ENCODE assay signal across 20 cellular contexts in the genomic region with DNA sequence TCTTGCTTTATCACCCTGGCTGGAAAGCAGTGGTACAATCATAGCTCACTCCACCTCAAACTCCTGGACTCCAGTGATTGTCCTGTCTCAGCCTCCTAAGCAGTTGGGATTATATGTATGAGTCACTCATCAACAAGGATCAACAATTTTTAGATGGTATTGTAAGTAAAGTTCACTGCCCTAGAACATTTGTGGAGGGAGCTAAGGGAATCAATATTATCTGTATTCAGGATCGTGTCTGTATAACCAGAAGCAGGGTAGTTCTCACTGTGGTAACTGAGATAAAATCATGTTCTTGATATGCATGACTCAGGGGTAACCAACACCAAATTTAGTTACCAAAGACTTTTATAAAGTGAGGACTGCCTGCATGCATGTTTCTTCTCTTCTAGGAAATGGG. TPM values are rescaled to one million over a fixed set of nuclear protein-coding genes. Genes with fewer than 3 reads are reported as not detected.
DNase-seq lines count a peak whose midpoint lies in the region; ATAC-seq, FAIRE-seq and TF ChIP-seq lines count a peak whose summit lies in the region.
"Had no signal": no experiment of that assay in that cellular context is flagged by ENCODE, and none has a peak within 500 bp of the region (broad histone marks: within the 10 kb centered on the region; RNA-seq: fewer than 3 reads in every experiment).

No MANE protein-coding gene starts in this region.

- H3F3A ChIP-seq in GM23248 (ENCODE audit: insufficient read depth): peaks cover 9% of the 10 kb centered on the region; the same call in 1 of the 2 replicates

- H3K9me2 ChIP-seq in GM23248 (ENCODE audit: insufficient read depth): no peaks in the 10 kb centered on the region

- intact Hi-C loops in GM12878 (cut with micrococcal nuclease; ENCODE audit: unreplicated experiment): no loop called here

- no peaks in the 10 kb centered on the region for H3K27me3 ChIP-seq in GM23248 (replicated peaks; ENCODE audit: insufficient read depth)
- H3K27me3 ChIP-seq in GM12878 (replicated peaks in 1 of 2; ENCODE audit: control insufficient read depth in 2 of 2, insufficient read depth in 2 of 2, low read length in 1 of 2): no peaks in the 10 kb centered on the region
- H3K27me3 ChIP-seq in foreskin keratinocyte: no peaks in the 10 kb centered on the region
- H3K27me3 ChIP-seq: gastrocnemius medialis, ovary, sigmoid colon, transverse colon had no signal

- H4K20me1 ChIP-seq in GM23248 (ENCODE audit: insufficient read depth) (no peaks in the 10 kb centered on the region; the same call in 1 of the 2 replicates), GM12878 (ENCODE audit: control insufficient read depth, insufficient read depth) (no peaks in the 10 kb centered on the region)

- CTCF ChIA-PET in GM12878 (lab: Yijun Ruan, JAX): interaction anchor here (1.6 kb wide), 1 partner anchor 9 kb away, joined by 4 read pairs; no protein-coding TSS in a partner anchor
- CTCF ChIA-PET in RWPE1 (lab: Yijun Ruan, JAX): no interaction called here

- H3K27me3 Mint-ChIP-seq in T-helper 2 cell treated with Interferon-gamma antibody and Interleukin-4, amounts not matched to agents 5 μg/mL and 100 μg/mL, for 36 hours (ENCODE audit: low read depth): no peaks in the 10 kb centered on the region

- no peak overlapping the region for H2AFZ ChIP-seq in GM23248
- no peak overlapping the region for H2AFZ ChIP-seq in GM12878 (ENCODE audit: control insufficient read depth, low read depth, low read length)
- H2AFZ ChIP-seq: GM23338 had no signal

- 86 to 100% methylated on average over 1 of the region's 1 CpG for WGBS in GM23248 (ENCODE audit: low coverage in 1 of 2, low lambda C conversion rate in 2 of 2, missing lambda C conversion rate in 2 of 2), 2 experiments
- WGBS in GM12878 (ENCODE audit: insufficient coverage, insufficient replicate concordance, low lambda C conversion rate, missing lambda C conversion rate): 93% methylated on average over 1 of the region's 1 CpG

- SMC1A ChIA-PET in GM12878 (lab: Charles Lee; ENCODE audit: uncharacterized antibody, unreplicated experiment): no interaction called here

- H3K4me3 ChIP-seq in GM23248 (no peak overlapping the region), GM12878 (no peak overlapping the region)
- H3K4me3 ChIP-seq: gastrocnemius medialis, GM23338, ovary, sigmoid colon, transverse colon had no signal

- H3K36me3 ChIP-seq in GM23248 (ENCODE audit: low read depth): peaks cover 48% of the 10 kb centered on the region
- peaks cover 0 to 14% of the 10 kb centered on the region in 2 experiments; a peak in 2 of 4 replicates for H3K36me3 ChIP-seq in GM12878 (ENCODE audit: control insufficient read depth in 2 of 2, insufficient read depth in 2 of 2, low read length in 1 of 2)
- H3K36me3 ChIP-seq: ovary had no signal

- in situ Hi-C loops in GM23248 (cut with MboI): no loop called here
- in situ Hi-C loops in GM12878 (cut with MboI): no loop called here

- peaks cover 19% of the 10 kb centered on the region for H3K4me1 Mint-ChIP-seq in T-helper 2 cell treated with Interferon-gamma antibody and Interleukin-4, amounts not matched to agents 5 μg/mL and 100 μg/mL, for 36 hours (ENCODE audit: low read depth)
- H3K4me1 Mint-ChIP-seq: GM23338 had no signal

- DNase-seq in GM23248 (peak; percentile 7), M059J (ENCODE audit: low read depth) (peak; percentile 55), GM12878 (ENCODE audit: low read depth, low spot score) (no peak), foreskin keratinocyte (no peak), RWPE1 (ENCODE audit: low spot score) (no peak), NCI-H1694 treated with DMSO at 0.1 percent for 48 hours (lab: John Stamatoyannopoulos, UW) (no peak)
- DNase-seq in T-helper 2 cell treated with Interferon-gamma antibody and Interleukin-4, amounts not matched to agents 5 μg/mL and 100 μg/mL, for 36 hours (ENCODE audit: low spot score): no peak
- DNase-seq: activated CD4-positive, CD25-positive, alpha-beta regulatory T cell; amygdala; gastrocnemius medialis; Karpas-422; kidney glomerular epithelial cell; mesendoderm; natural killer cell; NCI-H1417 treated with DMSO at 0.1 percent for 48 hours; ovary; sigmoid colon; stimulated activated naive CD4-positive, alpha-beta T cell; transverse colon had no signal

- H3K4me3 Mint-ChIP-seq in T-helper 2 cell treated with Interferon-gamma antibody and Interleukin-4, amounts not matched to agents 5 μg/mL and 100 μg/mL, for 36 hours: no peak overlapping the region
- H3K4me3 Mint-ChIP-seq: GM23338, natural killer cell had no signal

- TF ChIP-seq POLR2A in GM12878 (IDR thresholded peaks at IDR 0.05; ENCODE audit: low read depth, low read length): no peak

- no peak for TF ChIP-seq RAD21 in GM12878 (IDR thresholded peaks at IDR 0.05; ENCODE audit: insufficient read depth, low read depth, low read length)

- ATAC-seq in GM12878 (no peak), foreskin keratinocyte (peak; percentile 21)
- ATAC-seq: gastrocnemius medialis, GM23338 had no signal

- TF ChIP-seq CTCF in GM12878 (IDR thresholded peaks at IDR 0.05 in 2 of 3, conservative IDR thresholded peaks at IDR 0.05 in 1 of 3; ENCODE audit: control insufficient read depth in 2 of 3, extremely low read depth in 1 of 3, insufficient read depth in 1 of 3, low read depth in 3 of 3, low read length in 3 of 3): no peak
- no peak for TF ChIP-seq CTCF in foreskin keratinocyte (conservative IDR thresholded peaks at IDR 0.05)
- no peak for TF ChIP-seq CTCF in RWPE1 (conservative IDR thresholded peaks at IDR 0.05; ENCODE audit: low read depth)

- no peak for TF ChIP-seq EP300 in GM12878 (IDR thresholded peaks at IDR 0.05; ENCODE audit: borderline replicate concordance in 1 of 2, control insufficient read depth in 1 of 2, low read depth in 2 of 2, low read length in 2 of 2)

- H3K4me1 ChIP-seq in GM23248 (ENCODE audit: insufficient read depth) (peaks cover 8% of the 10 kb centered on the region; the same call in 1 of the 2 replicates), GM12878 (ENCODE audit: control insufficient read depth, insufficient read depth, low read length) (no peaks in the 10 kb centered on the region), foreskin keratinocyte (no peaks in the 10 kb centered on the region)

- RAD21 ChIA-PET in GM12878 (lab: Charles Lee; ENCODE audit: unreplicated experiment): interaction anchor here (0.6 kb wide), 1 partner anchor 185 kb away, joined by 3 read pairs; no protein-coding TSS in a partner anchor

- H3K9me3 ChIP-seq in GM23248 (ENCODE audit: low read depth): no peaks in the 10 kb centered on the region
- H3K9me3 ChIP-seq in GM12878 (replicated peaks; ENCODE audit: control insufficient read depth, insufficient read depth, low read length): no peaks in the 10 kb centered on the region
- H3K9me3 ChIP-seq: gastrocnemius medialis, ovary, sigmoid colon, transverse colon had no signal

- peak; percentile 57 for FAIRE-seq in GM12878 (lab: Jason Lieb, UNC)

- H3K36me3 Mint-ChIP-seq in T-helper 2 cell treated with Interferon-gamma antibody and Interleukin-4, amounts not matched to agents 5 μg/mL and 100 μg/mL, for 36 hours (ENCODE audit: low read depth): peaks cover 66% of the 10 kb centered on the region
- H3K36me3 Mint-ChIP-seq: natural killer cell had no signal

- H3K27ac ChIP-seq in GM23248: no peak overlapping the region
- no peak overlapping the region for H3K27ac ChIP-seq in GM12878 (ENCODE audit: control insufficient read depth, insufficient read depth)
- H3K27ac ChIP-seq in foreskin keratinocyte: no peak overlapping the region
- H3K27ac ChIP-seq in RWPE1: no peak overlapping the region
- H3K27ac ChIP-seq: gastrocnemius medialis, ovary, sigmoid colon, transverse colon had no signal

- no peak overlapping the region for H3K9ac ChIP-seq in GM23248
- H3K9ac ChIP-seq in GM12878 (ENCODE audit: control insufficient read depth, insufficient read depth, low read length): no peak overlapping the region

- POLR2A ChIA-PET in GM12878 (lab: Charles Lee): no interaction called here
- POLR2A ChIA-PET in RWPE1 (lab: Yijun Ruan, JAX; ENCODE audit: low non-redundant PET): no interaction called here

- H3K27ac Mint-ChIP-seq in T-helper 2 cell treated with Interferon-gamma antibody and Interleukin-4, amounts not matched to agents 5 μg/mL and 100 μg/mL, for 36 hours: no peak overlapping the region
- H3K27ac Mint-ChIP-seq: GM23338 had no signal

- TSS peak; percentile 53 for BruUV-seq in GM12878 (replicated peaks; lab: Mats Ljungman, UMichigan)

- H3K79me2 ChIP-seq in GM23248 (ENCODE audit: insufficient read depth): peaks cover 61% of the 10 kb centered on the region
- H3K79me2 ChIP-seq in GM12878 (ENCODE audit: control insufficient read depth, insufficient read depth, low read length): no peaks in the 10 kb centered on the region

- H3K4me2 ChIP-seq in GM23248 (ENCODE audit: unreplicated experiment) (no peak overlapping the region), GM12878 (ENCODE audit: control insufficient read depth, insufficient read depth) (no peak overlapping the region)
- H3K4me2 ChIP-seq: GM23338 had no signal

- H3K9me3 Mint-ChIP-seq in T-helper 2 cell treated with Interferon-gamma antibody and Interleukin-4, amounts not matched to agents 5 μg/mL and 100 μg/mL, for 36 hours: peaks cover 9% of the 10 kb centered on the region
- H3K9me3 Mint-ChIP-seq: GM23338, natural killer cell had no signal

RNA-seq across cellular contexts. Expression of gene ZMYM5, which starts 27.0 kb away (rescaled TPM):
- total RNA-seq in GM23248 (2014; rRNA removed; shearing (Covaris generic)): 7.3 and 12.4 TPM in 2 replicates
- 16.4 and 16.9 TPM in 2 replicates for polyA plus RNA-seq in GM23248 (2016; fragmentation: Nextera tagmentation; extraction: Ambion mirVana)
- total RNA-seq in M059J (2014; rRNA removed; shearing (Covaris generic)): 10.2 and 13.4 TPM in 2 replicates
- total RNA-seq in GM12878 (2013; cell fraction: nucleolus; rRNA removed): 52.4 and 59.0 TPM in 2 replicates
- 8.2 and 10.5 TPM in 2 replicates for total RNA-seq in GM12878 (2014; rRNA removed)
- total RNA-seq in GM12878 (2014; rRNA removed; fragmentation: Illumina TruSeq; extraction: Trizol): 13.3 and 14.1 TPM in 2 replicates
- total RNA-seq in GM12878 (2021): 8.0 and 8.1 TPM in 2 replicates
- 7.0 TPM for polyA plus RNA-seq in GM12878 (2011; ENCODE audit: low read depth)
- polyA plus RNA-seq in GM12878 (2011; rRNA removed): 12.4 and 23.1 TPM in 2 replicates
- 2.9 and 4.6 TPM in 2 replicates for polyA plus RNA-seq in GM12878 (2011; cell fraction: cytosol; rRNA removed)
- 6.6 and 6.8 TPM in 2 replicates for polyA plus RNA-seq in GM12878 (2011; cell fraction: nucleus; rRNA removed)
- 9.1 and 11.2 TPM in 2 replicates for polyA plus RNA-seq in GM12878 (2012)
- polyA plus RNA-seq in GM12878 (2014; fragmentation: Illumina TruSeq; extraction: Trizol): 11.8 and 13.9 TPM in 2 replicates
- polyA plus RNA-seq in GM12878 (2014; fragmentation: Nextera tagmentation; extraction: Ambion mirVana): 1 to 10 TPM; 7.7 to 9.4 TPM
- 5.3 and 7.1 TPM in 2 replicates for polyA plus RNA-seq in GM12878 (2014; rRNA removed)
- polyA plus RNA-seq in GM12878 (2016; fragmentation: Nextera tagmentation; extraction: Ambion mirVana): 10 to 100 TPM; 13.2 to 13.7 TPM
- 6.6 and 11.8 TPM in 2 replicates for polyA minus RNA-seq in GM12878 (2011; rRNA and poly(A)+ RNA removed)
- polyA minus RNA-seq in GM12878 (2011; cell fraction: cytosol; rRNA and poly(A)+ RNA removed): 2.3 and 4.3 TPM in 2 replicates
- 5.4 and 6.0 TPM in 2 replicates for polyA minus RNA-seq in GM12878 (2011; cell fraction: nucleus; rRNA and poly(A)+ RNA removed)
- total RNA-seq in foreskin keratinocyte: 7.9 and 9.2 TPM in 2 replicates
- 5.5 and 5.8 TPM in 2 replicates for polyA plus RNA-seq in foreskin keratinocyte

RNA-seq across cellular contexts. Expression of gene PSPC1, which starts 53.7 kb away (rescaled TPM):
- total RNA-seq in GM23248 (2014; rRNA removed; shearing (Covaris generic)): 16.8 and 27.9 TPM in 2 replicates
- 14.9 and 17.2 TPM in 2 replicates for polyA plus RNA-seq in GM23248 (2016; fragmentation: Nextera tagmentation; extraction: Ambion mirVana)
- 43.3 and 45.1 TPM in 2 replicates for total RNA-seq in M059J (2014; rRNA removed; shearing (Covaris generic))
- 180 and 195 TPM in 2 replicates for total RNA-seq in GM12878 (2013; cell fraction: nucleolus; rRNA removed)
- 68.8 and 70.0 TPM in 2 replicates for total RNA-seq in GM12878 (2014; rRNA removed)
- 65.6 and 66.7 TPM in 2 replicates for total RNA-seq in GM12878 (2014; rRNA removed; fragmentation: Illumina TruSeq; extraction: Trizol)
- total RNA-seq in GM12878 (2021): 59.9 and 71.5 TPM in 2 replicates
- 18.7 TPM for polyA plus RNA-seq in GM12878 (2011; ENCODE audit: low read depth)
- 66.8 and 83.5 TPM in 2 replicates for polyA plus RNA-seq in GM12878 (2011; rRNA removed)
- polyA plus RNA-seq in GM12878 (2011; cell fraction: cytosol; rRNA removed): 42.4 and 56.1 TPM in 2 replicates
- 58.3 and 76.0 TPM in 2 replicates for polyA plus RNA-seq in GM12878 (2011; cell fraction: nucleus; rRNA removed)
- 32.5 and 42.7 TPM in 2 replicates for polyA plus RNA-seq in GM12878 (2012)
- polyA plus RNA-seq in GM12878 (2014; fragmentation: Illumina TruSeq; extraction: Trizol): 72.7 and 74.4 TPM in 2 replicates
- 10 to 100 TPM; 17.7 to 28.4 TPM for polyA plus RNA-seq in GM12878 (2014; fragmentation: Nextera tagmentation; extraction: Ambion mirVana)
- polyA plus RNA-seq in GM12878 (2014; rRNA removed): 75.8 and 76.3 TPM in 2 replicates
- 10 to 100 TPM; 42.7 to 42.9 TPM for polyA plus RNA-seq in GM12878 (2016; fragmentation: Nextera tagmentation; extraction: Ambion mirVana)
- 68.2 and 93.0 TPM in 2 replicates for polyA minus RNA-seq in GM12878 (2011; rRNA and poly(A)+ RNA removed)
- 15.6 and 22.6 TPM in 2 replicates for polyA minus RNA-seq in GM12878 (2011; cell fraction: cytosol; rRNA and poly(A)+ RNA removed)
- 70.6 and 144 TPM in 2 replicates for polyA minus RNA-seq in GM12878 (2011; cell fraction: nucleus; rRNA and poly(A)+ RNA removed)
- 35.9 and 40.0 TPM in 2 replicates for total RNA-seq in foreskin keratinocyte
- polyA plus RNA-seq in foreskin keratinocyte: 22.6 and 26.1 TPM in 2 replicates

Comparison
In these comparisons a context has a peak if more than half of its experiments do, and no peak if none do; other contexts are left out.
1. DNase-seq: peak in GM23248 (single experiment) and M059J (single experiment); none in GM12878 (single experiment), foreskin keratinocyte (0 of 2), RWPE1 (single experiment), NCI-H1694 treated with DMSO at 0.1 percent for 48 hours (single experiment) and T-helper 2 cell treated with Interferon-gamma antibody and Interleukin-4, amounts not matched to agents 5 μg/mL and 100 μg/mL, for 36 hours (single experiment).